9 cellular contexts compared by ENCODE assay signal in the genomic region with DNA sequence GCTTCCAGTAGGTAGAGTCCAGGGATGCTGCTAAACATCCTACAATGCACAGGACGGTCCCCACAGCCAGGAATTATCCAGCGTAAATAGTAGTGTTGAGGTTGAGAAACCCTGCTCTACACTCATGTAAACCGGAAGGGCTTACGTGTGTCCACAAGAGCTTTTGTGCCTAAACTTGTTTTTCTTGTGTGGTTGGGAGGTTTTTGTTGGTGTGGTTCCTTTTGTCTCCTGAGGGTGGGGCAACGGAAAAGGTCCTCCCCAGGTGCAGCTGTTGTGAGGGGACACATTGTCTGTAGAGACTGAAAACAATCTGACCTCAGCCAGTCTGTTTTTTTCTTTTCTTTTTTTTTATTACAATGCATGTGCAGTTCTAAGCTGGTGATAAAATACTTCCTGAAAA.
A peak's percentile ranks its signal among the peaks of the same experiment; 100 is the strongest.
DNase-seq lines count a peak whose midpoint lies in the region; ATAC-seq and TF ChIP-seq lines count a peak whose summit lies in the region.
"Had no signal": no experiment of that assay in that cellular context is flagged by ENCODE, and none has a peak within 500 bp of the region (broad histone marks: within the 10 kb centered on the region; RNA-seq: fewer than 3 reads in every experiment).

No MANE protein-coding gene starts in this region.

- H3K27me3 ChIP-seq in colonic mucosa = no peaks in the 10 kb centered on the region

- no peak overlapping the region for H3K4me3 ChIP-seq in colonic mucosa

- intact Hi-C loops in colonic mucosa (cut with DNase I) = no loop called here

- DNase-seq in DMS153 treated with DMSO at 0.1 percent for 48 hours (lab: John Stamatoyannopoulos, UW; ENCODE audit: unreplicated experiment) (peak; percentile 38), NCI-H510A (lab: John Stamatoyannopoulos, UW) (peak; percentile 40), colonic mucosa (peak; percentile 31), putamen (ENCODE audit: low spot score) (no peak), LoVo (ENCODE audit: low spot score) (no peak), RKO (ENCODE audit: low spot score) (no peak), UCSD-AML1 (lab: John Stamatoyannopoulos, UW; ENCODE audit: unreplicated experiment) (no peak)
- DNase-seq: activated CD4-positive, CD25-positive, alpha-beta regulatory T cell treated with anti-CD3 and anti-CD28 coated beads, Interleukin-2, amount 50 U/mL, for 72 hours had no signal

- H3K27ac ChIP-seq in colonic mucosa = no peak overlapping the region

- no peaks in the 10 kb centered on the region for H3K4me1 ChIP-seq in colonic mucosa

- peak; percentile 66 for ATAC-seq in GM21381 (IDR thresholded peaks at IDR 0.05; ENCODE audit: unreplicated experiment)

- no peak for TF ChIP-seq CTCF in colonic mucosa (IDR thresholded peaks at IDR 0.05)

- no peaks in the 10 kb centered on the region for H3K9me3 ChIP-seq in colonic mucosa

- H3K36me3 ChIP-seq in colonic mucosa = no peaks in the 10 kb centered on the region

- H3K9ac ChIP-seq in colonic mucosa (ENCODE audit: low read depth in 2 of 2, low read length in 2 of 2) = no peak overlapping the region

Comparison
In these comparisons a context has a peak if more than half of its experiments do, and no peak if none do; other contexts are left out.
1. DNase-seq: peak in DMS153 treated with DMSO at 0.1 percent for 48 hours (single experiment), NCI-H510A (single experiment) and colonic mucosa (single experiment); none in putamen (single experiment), LoVo (single experiment), RKO (single experiment) and UCSD-AML1 (single experiment).